Comparison of ENCODE assay signal across 24 cellular contexts in genomic region chr14:24940213-24940783, GRCh38.
DNase-seq lines count a peak whose midpoint lies in the region; ATAC-seq and TF ChIP-seq lines count a peak whose summit lies in the region.
"Had no signal": no experiment of that assay in that cellular context is flagged by ENCODE, and none has a peak within 500 bp of the region (broad histone marks: within the 10 kb centered on the region; RNA-seq: fewer than 3 reads in every experiment).

No MANE protein-coding gene starts in this region.

- H3K4me1 ChIP-seq in right atrium auricular region (peaks cover 0 to 5% of the 10 kb centered on the region in 2 donors), HAP-1 (no peaks in the 10 kb centered on the region)
- no peaks in the 10 kb centered on the region for H3K4me1 ChIP-seq in CD8-positive, alpha-beta T cell (ENCODE audit: insufficient read depth, low read length)
- H3K4me1 ChIP-seq: BE2C had no signal

- no peak for TF ChIP-seq CTCF in right atrium auricular region (IDR thresholded peaks at IDR 0.05)
- TF ChIP-seq CTCF in CD8-positive, alpha-beta T cell (IDR thresholded peaks at IDR 0.05), result no peak

- intact Hi-C loops in Right ventricle myocardium superior (cut with DNase I), result no loop called here
- intact Hi-C loops in left ventricle myocardium superior (cut with micrococcal nuclease), result no loop called here
- intact Hi-C loops in CD8-positive, alpha-beta T cell (cut with DNase I, micrococcal nuclease), result no loop called here

- H3K27me3 ChIP-seq in right atrium auricular region, result no peaks in the 10 kb centered on the region
- H3K27me3 ChIP-seq in HAP-1 (ENCODE audit: low read depth), result no peaks in the 10 kb centered on the region
- no peaks in the 10 kb centered on the region for H3K27me3 ChIP-seq in CD8-positive, alpha-beta T cell (ENCODE audit: insufficient read depth, low read length)
- H3K27me3 ChIP-seq: BE2C had no signal

- CTCF ChIA-PET in CD8-positive, alpha-beta T cell (lab: Charles Lee), result no interaction called here

- H3K36me3 ChIP-seq in right atrium auricular region (no peaks in the 10 kb centered on the region), HAP-1 (replicated peaks) (no peaks in the 10 kb centered on the region)
- no peaks in the 10 kb centered on the region for H3K36me3 ChIP-seq in CD8-positive, alpha-beta T cell (ENCODE audit: insufficient read depth, low read length)
- H3K36me3 ChIP-seq: BE2C had no signal

- in situ Hi-C loops in HAP-1 (cut with MboI; ENCODE audit: low sequenced_read_pairs), result no loop called here

- no peak overlapping the region for H3K4me3 Mint-ChIP-seq in activated T-helper 17 cell treated with anti-CD3 and anti-CD28 coated beads, Interleukin-2, amount 50 U/mL, for 72 hours
- no peak overlapping the region for H3K4me3 Mint-ChIP-seq in CD8-positive, alpha-beta T cell
- H3K4me3 Mint-ChIP-seq: CD14-positive monocyte had no signal

- no peak overlapping the region for H3K27ac Mint-ChIP-seq in activated T-helper 17 cell treated with anti-CD3 and anti-CD28 coated beads, Interleukin-2, amount 50 U/mL, for 72 hours
- no peak overlapping the region for H3K27ac Mint-ChIP-seq in CD8-positive, alpha-beta T cell

- no peaks in the 10 kb centered on the region for H3K9me3 Mint-ChIP-seq in activated T-helper 17 cell treated with anti-CD3 and anti-CD28 coated beads, Interleukin-2, amount 50 U/mL, for 72 hours
- H3K9me3 Mint-ChIP-seq in CD8-positive, alpha-beta T cell, result no peaks in the 10 kb centered on the region

- no peaks in the 10 kb centered on the region for H3K9me3 ChIP-seq in right atrium auricular region
- peaks cover 2% of the 10 kb centered on the region for H3K9me3 ChIP-seq in HAP-1
- no peaks in the 10 kb centered on the region for H3K9me3 ChIP-seq in CD8-positive, alpha-beta T cell (ENCODE audit: low read length)
- H3K9me3 ChIP-seq: BE2C had no signal

- H3K4me1 Mint-ChIP-seq in activated T-helper 17 cell treated with anti-CD3 and anti-CD28 coated beads, Interleukin-2, amount 50 U/mL, for 72 hours, result no peaks in the 10 kb centered on the region
- no peaks in the 10 kb centered on the region for H3K4me1 Mint-ChIP-seq in CD8-positive, alpha-beta T cell (ENCODE audit: low read depth)
- H3K4me1 Mint-ChIP-seq: CD14-positive monocyte had no signal

- H3K36me3 Mint-ChIP-seq in activated T-helper 17 cell treated with anti-CD3 and anti-CD28 coated beads, Interleukin-2, amount 50 U/mL, for 72 hours (ENCODE audit: low read depth), result no peaks in the 10 kb centered on the region
- no peaks in the 10 kb centered on the region for H3K36me3 Mint-ChIP-seq in CD8-positive, alpha-beta T cell
- H3K36me3 Mint-ChIP-seq: CD14-positive monocyte had no signal

- no peaks in the 10 kb centered on the region for H3K27me3 Mint-ChIP-seq in activated T-helper 17 cell treated with anti-CD3 and anti-CD28 coated beads, Interleukin-2, amount 50 U/mL, for 72 hours
- no peaks in the 10 kb centered on the region for H3K27me3 Mint-ChIP-seq in CD8-positive, alpha-beta T cell (ENCODE audit: low read depth)

- peak; percentile 10 for DNase-seq in DMS153 (lab: John Stamatoyannopoulos, UW)
- no peak for DNase-seq in DMS153 treated with DMSO at 0.1 percent for 48 hours (lab: John Stamatoyannopoulos, UW; ENCODE audit: unreplicated experiment)
- no peak for DNase-seq in Right ventricle myocardium superior
- no peak for DNase-seq in right atrium auricular region (ENCODE audit: low spot score)
- DNase-seq in left ventricle myocardium superior, result no peak
- no peak for DNase-seq in HAP-1 (ENCODE audit: low spot score in 2 of 2)
- no peak for DNase-seq in CD8-positive, alpha-beta T cell
- DNase-seq: BE2C, Calu3, EL, GDM1, GOT3, HCEC 1CT, NCI-H1092, NCI-H1417 treated with DMSO at 0.1 percent for 48 hours, NCI-H187, NCI-H2107, NCI-H524, NCI-H774, PC-9, SHP77 had no signal

- no peak overlapping the region for H3K4me3 ChIP-seq in right atrium auricular region
- H3K4me3 ChIP-seq in HAP-1, result no peak overlapping the region
- H3K4me3 ChIP-seq in CD8-positive, alpha-beta T cell (ENCODE audit: low read depth, low read length), result no peak overlapping the region
- H3K4me3 ChIP-seq: PC-9 had no signal

- POLR2A ChIA-PET in CD8-positive, alpha-beta T cell (lab: Charles Lee), result no interaction called here

- no peak overlapping the region for H3K27ac ChIP-seq in right atrium auricular region
- no peak overlapping the region for H3K27ac ChIP-seq in CD8-positive, alpha-beta T cell (ENCODE audit: low read depth, low read length)
- H3K27ac ChIP-seq: 22Rv1, PC-9 had no signal

- peak; percentile 63 for ATAC-seq in Right ventricle myocardium superior (ENCODE audit: poor library complexity)
- peak; percentile 49 for ATAC-seq in activated T-helper 17 cell treated with anti-CD3 and anti-CD28 coated beads, Interleukin-2, amount 50 U/mL, for 72 hours (replicated peaks)
- peak; percentile 65 for ATAC-seq in left ventricle myocardium superior
- no peak for ATAC-seq in CD8-positive, alpha-beta T cell
